Comparison of ENCODE assay signal across 1 cellular context in the genomic region with DNA sequence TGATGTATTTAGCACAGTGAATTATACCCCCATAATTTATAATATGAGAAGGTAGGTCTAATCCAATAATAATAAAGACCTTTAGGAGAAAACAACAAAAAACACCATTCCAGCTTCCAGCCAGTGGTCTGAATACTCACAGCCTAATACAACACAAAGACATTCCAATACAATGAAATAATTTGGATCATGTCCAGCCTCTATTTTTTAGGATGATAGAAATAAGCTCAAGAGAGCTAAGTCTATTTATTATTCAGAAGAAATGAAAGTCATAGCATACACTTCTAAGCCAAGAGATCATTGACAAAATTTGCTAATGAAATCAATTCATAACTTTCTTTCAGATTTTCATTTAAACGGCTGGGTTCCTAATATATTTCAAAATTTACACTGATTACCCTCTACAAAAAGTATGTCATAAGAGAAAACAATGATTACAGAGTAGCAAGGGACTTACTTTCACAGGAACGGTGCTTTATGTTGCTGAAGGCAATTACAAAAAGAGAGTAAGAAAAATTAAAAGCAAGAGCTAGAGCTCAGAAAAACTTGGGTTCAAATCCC.
TF ChIP-seq lines count a peak whose summit lies in the region.

No MANE protein-coding gene starts in this region.

TF ChIP-seq in endothelial cell of umbilical vein, 7 proteins besides CTCF, POLR2A, EP300 and RAD21:
- TF ChIP-seq MAX (IDR thresholded peaks at IDR 0.05; ENCODE audit: insufficient read depth, insufficient read length) (no peak), JUN (IDR thresholded peaks at IDR 0.05; ENCODE audit: borderline replicate concordance, insufficient read depth, insufficient read length, low read depth) (peak; percentile 67), FOS (IDR thresholded peaks at IDR 0.05; ENCODE audit: borderline replicate concordance, insufficient read depth, low read length) (peak; percentile 23)
TF ChIP-seq in endothelial cell of umbilical vein: peak in this region for 2.
